In the genomic region with DNA sequence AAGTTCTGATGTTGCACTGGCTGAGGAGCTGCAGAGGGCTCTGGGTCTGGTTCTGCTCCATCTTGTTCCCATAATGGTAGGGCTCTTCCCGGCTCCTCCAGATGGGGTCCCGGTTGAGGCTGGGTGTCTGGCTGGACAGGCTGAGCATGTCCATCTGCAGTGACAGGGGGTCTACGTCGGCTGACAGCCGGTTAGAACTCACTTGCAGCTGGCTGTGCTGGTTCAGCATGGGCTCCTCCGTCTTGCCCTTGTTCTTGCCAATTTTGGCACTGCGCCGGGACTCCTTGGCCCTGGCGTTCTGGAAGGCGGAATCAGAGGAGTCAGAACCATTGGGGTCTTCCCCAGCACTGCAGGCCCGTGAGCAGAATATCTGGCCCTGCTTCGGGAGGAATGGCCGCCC, we compare ENCODE assay signal across 1 cellular context.
TF ChIP-seq lines count a peak whose summit lies in the region.

No MANE protein-coding gene starts in this region.

TF ChIP-seq in IMR-90, 13 proteins besides CTCF, POLR2A, EP300 and RAD21:
- TF ChIP-seq FOS (IDR thresholded peaks at IDR 0.05; ENCODE audit: low read depth, low read length) (no peak), NFE2L2 (IDR thresholded peaks at IDR 0.05; ENCODE audit: low read depth, low read length) (no peak)
